In genomic region chr15:60682115-60682514, GRCh38 we compare ENCODE assay signal across 2 cellular contexts.
TF ChIP-seq lines count a peak whose summit lies in the region.

No MANE protein-coding gene starts in this region.

TF ChIP-seq in liver, 16 proteins besides CTCF, POLR2A, EP300 and RAD21 (continued from another document):
- TF ChIP-seq EGR1 (IDR thresholded peaks at IDR 0.05; ENCODE audit: low read depth in 2 of 2): no peak
- no peak for TF ChIP-seq GABPA (IDR thresholded peaks at IDR 0.05 in 1 of 2, conservative IDR thresholded peaks at IDR 0.05 in 1 of 2)
- TF ChIP-seq JUND (IDR thresholded peaks at IDR 0.05): no peak
- TF ChIP-seq, protein P1, sequence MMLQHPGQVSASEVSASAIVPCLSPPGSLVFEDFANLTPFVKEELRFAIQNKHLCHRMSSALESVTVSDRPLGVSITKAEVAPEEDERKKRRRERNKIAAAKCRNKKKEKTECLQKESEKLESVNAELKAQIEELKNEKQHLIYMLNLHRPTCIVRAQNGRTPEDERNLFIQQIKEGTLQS (IDR thresholded peaks at IDR 0.05): no peak
- no peak for TF ChIP-seq RXRA (IDR thresholded peaks at IDR 0.05)
- no peak for TF ChIP-seq HNF4A (conservative IDR thresholded peaks at IDR 0.05)
- TF ChIP-seq, protein P2, sequence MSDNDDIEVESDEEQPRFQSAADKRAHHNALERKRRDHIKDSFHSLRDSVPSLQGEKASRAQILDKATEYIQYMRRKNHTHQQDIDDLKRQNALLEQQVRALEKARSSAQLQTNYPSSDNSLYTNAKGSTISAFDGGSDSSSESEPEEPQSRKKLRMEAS (IDR thresholded peaks at IDR 0.05): no peak
TF ChIP-seq in liver: peak in this region for 0.

TF ChIP-seq in HepG2, 621 proteins besides CTCF, POLR2A, EP300 and RAD21:
- TF ChIP-seq, protein P3, sequence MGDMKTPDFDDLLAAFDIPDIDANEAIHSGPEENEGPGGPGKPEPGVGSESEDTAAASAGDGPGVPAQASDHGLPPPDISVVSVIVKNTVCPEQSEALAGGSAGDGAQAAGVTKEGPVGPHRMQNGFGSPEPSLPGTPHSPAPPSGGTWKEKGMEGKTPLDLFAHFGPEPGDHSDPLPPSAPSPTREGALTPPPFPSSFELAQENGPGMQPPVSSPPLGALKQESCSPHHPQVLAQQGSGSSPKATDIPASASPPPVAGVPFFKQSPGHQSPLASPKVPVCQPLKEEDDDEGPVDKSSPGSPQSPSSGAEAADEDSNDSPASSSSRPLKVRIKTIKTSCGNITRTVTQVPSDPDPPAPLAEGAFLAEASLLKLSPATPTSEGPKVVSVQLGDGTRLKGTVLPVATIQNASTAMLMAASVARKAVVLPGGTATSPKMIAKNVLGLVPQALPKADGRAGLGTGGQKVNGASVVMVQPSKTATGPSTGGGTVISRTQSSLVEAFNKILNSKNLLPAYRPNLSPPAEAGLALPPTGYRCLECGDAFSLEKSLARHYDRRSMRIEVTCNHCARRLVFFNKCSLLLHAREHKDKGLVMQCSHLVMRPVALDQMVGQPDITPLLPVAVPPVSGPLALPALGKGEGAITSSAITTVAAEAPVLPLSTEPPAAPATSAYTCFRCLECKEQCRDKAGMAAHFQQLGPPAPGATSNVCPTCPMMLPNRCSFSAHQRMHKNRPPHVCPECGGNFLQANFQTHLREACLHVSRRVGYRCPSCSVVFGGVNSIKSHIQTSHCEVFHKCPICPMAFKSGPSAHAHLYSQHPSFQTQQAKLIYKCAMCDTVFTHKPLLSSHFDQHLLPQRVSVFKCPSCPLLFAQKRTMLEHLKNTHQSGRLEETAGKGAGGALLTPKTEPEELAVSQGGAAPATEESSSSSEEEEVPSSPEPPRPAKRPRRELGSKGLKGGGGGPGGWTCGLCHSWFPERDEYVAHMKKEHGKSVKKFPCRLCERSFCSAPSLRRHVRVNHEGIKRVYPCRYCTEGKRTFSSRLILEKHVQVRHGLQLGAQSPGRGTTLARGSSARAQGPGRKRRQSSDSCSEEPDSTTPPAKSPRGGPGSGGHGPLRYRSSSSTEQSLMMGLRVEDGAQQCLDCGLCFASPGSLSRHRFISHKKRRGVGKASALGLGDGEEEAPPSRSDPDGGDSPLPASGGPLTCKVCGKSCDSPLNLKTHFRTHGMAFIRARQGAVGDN (CRISPR knock-in tag; IDR thresholded peaks at IDR 0.05): no peak
- no peak for TF ChIP-seq RFXANK (CRISPR knock-in tag; IDR thresholded peaks at IDR 0.05)
- TF ChIP-seq NCOA5 (CRISPR knock-in tag; IDR thresholded peaks at IDR 0.05): no peak
- no peak for TF ChIP-seq HDAC6 (IDR thresholded peaks at IDR 0.05; ENCODE audit: low read depth, low read length)
- TF ChIP-seq ZNF879 (CRISPR knock-in tag; IDR thresholded peaks at IDR 0.05): no peak
- TF ChIP-seq FOXC1 (CRISPR knock-in tag; IDR thresholded peaks at IDR 0.05; ENCODE audit: borderline replicate concordance): no peak
- no peak for TF ChIP-seq ZNF737 (CRISPR knock-in tag; IDR thresholded peaks at IDR 0.05; ENCODE audit: borderline replicate concordance)
- TF ChIP-seq ARID2 (CRISPR knock-in tag; IDR thresholded peaks at IDR 0.05; ENCODE audit: borderline replicate concordance): no peak
- TF ChIP-seq ZNF33A (CRISPR knock-in tag; IDR thresholded peaks at IDR 0.05; ENCODE audit: borderline replicate concordance): no peak
- TF ChIP-seq ZMYM2 (CRISPR knock-in tag; IDR thresholded peaks at IDR 0.05): no peak
- no peak for TF ChIP-seq DNMT3B (CRISPR knock-in tag; conservative IDR thresholded peaks at IDR 0.05)
- no peak for TF ChIP-seq U2AF2 (IDR thresholded peaks at IDR 0.05; ENCODE audit: low read depth, low read length)
